Comparison of ENCODE assay signal across 7 cellular contexts in the genomic region with DNA sequence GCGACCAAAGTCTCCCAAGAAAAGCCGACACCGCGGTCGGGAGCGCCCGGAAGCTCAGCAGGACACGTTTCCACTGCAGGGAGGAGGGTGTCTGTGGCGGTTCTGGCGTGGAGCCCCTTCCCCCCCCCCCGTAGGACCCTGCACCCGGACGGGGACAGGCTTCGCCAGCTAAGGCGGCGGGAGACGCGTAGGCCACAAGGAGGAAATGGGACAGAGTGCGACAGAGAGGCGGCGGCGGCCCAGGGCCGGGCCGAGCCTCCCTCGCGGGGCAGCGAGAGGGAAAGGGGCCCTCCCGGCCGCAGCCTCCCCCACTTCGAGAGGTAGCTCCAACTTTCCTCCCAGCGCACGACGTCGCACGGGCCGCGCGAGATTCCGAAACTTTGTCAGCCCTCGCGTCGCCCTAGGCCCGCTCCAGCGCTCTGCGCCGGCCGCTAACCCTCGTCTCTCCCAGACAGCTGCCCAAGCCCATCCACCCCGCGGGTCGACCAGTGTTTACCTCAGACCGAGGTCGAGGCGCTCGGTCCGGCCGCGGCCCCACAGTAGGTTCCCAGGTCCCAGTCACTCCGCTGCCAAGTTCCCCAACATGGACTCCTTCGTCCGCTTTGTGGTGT. TPM values are rescaled to one million over a fixed set of nuclear protein-coding genes. Genes with fewer than 3 reads are reported as not detected.
DNase-seq lines count a peak whose midpoint lies in the region; ATAC-seq and TF ChIP-seq lines count a peak whose summit lies in the region.

No MANE protein-coding gene starts in this region.

- TF ChIP-seq CTCF in HFF-Myc (IDR thresholded peaks at IDR 0.05; ENCODE audit: low read depth, low read length, missing control alignments) = no peak
- no peak for TF ChIP-seq CTCF in coronary artery (IDR thresholded peaks at IDR 0.05)
- no peak for TF ChIP-seq CTCF in lung (IDR thresholded peaks at IDR 0.05; ENCODE audit: control extremely low read depth, extremely low read depth)

- peaks cover 0 to 19% of the 10 kb centered on the region in 2 donors for H3K4me1 ChIP-seq in lung (ENCODE audit: control insufficient read depth in 2 of 2, insufficient read depth in 2 of 2, low read length in 2 of 2)

- no peaks in the 10 kb centered on the region for H3K27me3 ChIP-seq in lung (ENCODE audit: control insufficient read depth, insufficient read depth)

- ATAC-seq in GM18502 (IDR thresholded peaks at IDR 0.05; ENCODE audit: poor library complexity, unreplicated experiment) (peak; percentile 34), lung (ENCODE audit: insufficient read depth, low FRiP score) (peak; percentile 22)

- H3K36me3 ChIP-seq in lung (ENCODE audit: control insufficient read depth in 2 of 2, insufficient read depth in 2 of 2, low read length in 2 of 2) = peaks cover 0 to 4% of the 10 kb centered on the region in 2 donors

- no peaks in the 10 kb centered on the region for H3K9me3 ChIP-seq in lung (ENCODE audit: control insufficient read depth in 2 of 2, insufficient read depth in 1 of 2, low read length in 1 of 2)

- WGBS in lung, 2 donors = 0 to 1% methylated on average over 49 to 61 of the region's 61 CpGs

- no peak for DNase-seq in HFF-Myc (ENCODE audit: extremely low read depth, low read depth)
- peak; percentile 61 for DNase-seq in MV-4-11 (lab: John Stamatoyannopoulos, UW)
- peak; percentile 27 for DNase-seq in activated CD4-positive, alpha-beta T cell treated with anti-CD3 and anti-CD28 coated beads for 24 hours (ENCODE audit: low read depth in 2 of 2)
- peak; percentile 82 for DNase-seq in coronary artery (ENCODE audit: low spot score)
- no peak for DNase-seq in lung (ENCODE audit: low spot score)
- DNase-seq in stimulated activated CD4-positive, alpha-beta T cell treated with anti-CD3 and anti-CD28 coated beads, TNF-alpha, amount 100 ng/mL, for 48 hours (ENCODE audit: low read depth in 3 of 3) = peak in 2 of 3 donors; percentile 17 to 38

- H3K27ac ChIP-seq in coronary artery = peak overlapping the region; percentile 98 to 99
- H3K27ac ChIP-seq in lung (ENCODE audit: low read depth in 1 of 2, low read length in 1 of 2) = peak overlapping the region; percentile 97 to 99

- H3K4me3 ChIP-seq in HFF-Myc (replicated peaks; ENCODE audit: low read depth, low read length) = peak overlapping the region; percentile 81
- peak overlapping the region; percentile 81 for H3K4me3 ChIP-seq in coronary artery
- H3K4me3 ChIP-seq in lung = peak overlapping the region; percentile 87

RNA-seq across cellular contexts. Expression of a gene that starts 0.4 kb away (rescaled TPM):
- 100 to 1,000 TPM in 1 of 2 donors, 10 to 100 TPM in 1; 92.3 to 230 TPM for total RNA-seq in lung
- polyA plus RNA-seq in lung = 10 to 100 TPM; 27.2 to 33.5 TPM

Comparison
In these comparisons a context has a peak if more than half of its experiments do, and no peak if none do; other contexts are left out.
1. DNase-seq: peak in MV-4-11 (single experiment), activated CD4-positive, alpha-beta T cell treated with anti-CD3 and anti-CD28 coated beads for 24 hours (2 of 2), coronary artery (single experiment) and stimulated activated CD4-positive, alpha-beta T cell treated with anti-CD3 and anti-CD28 coated beads, TNF-alpha, amount 100 ng/mL, for 48 hours (2 of 3); none in HFF-Myc (single experiment) and lung (single experiment).
2. Peak in every context shown above with its lines, with median percentiles within 50 percentile points of each other: H3K4me3 ChIP-seq.